In genomic region chr1:72932025-72932424, GRCh38 we compare ENCODE assay signal across 26 cellular contexts.
"Had no signal": no experiment of that assay in that cellular context is flagged by ENCODE, and none has a peak within 500 bp of the region (broad histone marks: within the 10 kb centered on the region; RNA-seq: fewer than 3 reads in every experiment).

No MANE protein-coding gene starts in this region.

- ATAC-seq: activated CD8-positive, alpha-beta T cell treated with anti-CD3 and anti-CD28 coated beads for 36 hours; body of pancreas; K562 had no signal

- DNase-seq: activated CD4-positive, alpha-beta T cell treated with anti-CD3 and anti-CD28 coated beads, Interleukin-2, amount 10 ng/mL, durations not matched to agents 24 days and 14 days; activated CD4-positive, alpha-beta T cell treated with anti-CD3 and anti-CD28 coated beads, Interleukin-2, amount 50 U/mL, for 4 hours; activated CD8-positive, alpha-beta T cell treated with anti-CD3 and anti-CD28 coated beads for 36 hours; activated gamma-delta T cell; activated naive CD4-positive, alpha-beta T cell treated with Interleukin-2 at 50 U/mL for 16 hours; activated T-cell treated with anti-CD3 and anti-CD28 coated beads, Interleukin-2, amount 50 U/mL, for 24 hours; adrenal gland; body of pancreas; IMR-90; Karpas-422; MG63; NCI-H1048; NCI-H1436 treated with DMSO at 0.1 percent for 48 hours; NCI-H187; NCI-H2029 treated with DMSO at 0.1 percent for 48 hours; NCI-H2107; NCI-H2171; NCI-H510A; NCI-H526; NCI-H748 treated with DMSO at 0.1 percent for 48 hours; Peyer's patch; RPMI8226; SHP77 treated with DMSO at 0.1 percent for 48 hours; SK-N-SH; T1000 had no signal
